In genomic region chr20:4418141-4418540, GRCh38 we compare ENCODE assay signal across 30 cellular contexts.
"Had no signal": no experiment of that assay in that cellular context is flagged by ENCODE, and none has a peak within 500 bp of the region (broad histone marks: within the 10 kb centered on the region; RNA-seq: fewer than 3 reads in every experiment).

No MANE protein-coding gene starts in this region.

- H3K36me3 ChIP-seq: ascending aorta, cardiac muscle cell had no signal

- H3K4me3 ChIP-seq: ascending aorta, cardiac muscle cell had no signal

- H3K9me3 ChIP-seq: ascending aorta had no signal

- H3K4me1 ChIP-seq: ascending aorta had no signal

- DNase-seq: activated B cell treated with CpG ODN at 0.5 μM for 24 hours; activated CD4-positive, alpha-beta memory T cell treated with anti-CD3 and anti-CD28 coated beads for 36 hours; activated CD4-positive, alpha-beta T cell treated with anti-CD3 and anti-CD28 coated beads for 4 hours; activated CD4-positive, alpha-beta T cell treated with anti-CD3 and anti-CD28 coated beads, Interleukin-2, amount 10 ng/mL, durations not matched to agents 24 days and 14 days; activated CD4-positive, alpha-beta T cell treated with anti-CD3 and anti-CD28 coated beads, Interleukin-2, amount 50 U/mL, for 1 hour; activated CD4-positive, alpha-beta T cell treated with anti-CD3 and anti-CD28 coated beads, Interleukin-2, amount 50 U/mL, for 4 hours; activated CD4-positive, CD25-positive, alpha-beta regulatory T cell treated with anti-CD3 and anti-CD28 coated beads, Interleukin-2, amount 50 U/mL, for 72 hours; activated CD8-positive, alpha-beta memory T cell treated with anti-CD3 and anti-CD28 coated beads, Interleukin-2, amount 10 ng/mL, durations not matched to agents 7 days and 5 days; activated CD8-positive, alpha-beta memory T cell treated with anti-CD3 and anti-CD28 coated beads, Interleukin-2, amount 50 U/mL, for 48 hours; activated CD8-positive, alpha-beta T cell treated with anti-CD3 and anti-CD28 coated beads for 36 hours; activated effector memory CD4-positive, alpha-beta T cell treated with Interleukin-2 at 50 U/mL for 16 hours; activated gamma-delta T cell; activated naive CD4-positive, alpha-beta T cell treated with anti-CD3 and anti-CD28 coated beads, Interleukin-2, amount 10 ng/mL, durations not matched to agents 7 days and 5 days; activated naive CD4-positive, alpha-beta T cell treated with Interleukin-2 at 50 U/mL for 16 hours; activated naive CD8-positive, alpha-beta T cell treated with anti-CD3 and anti-CD28 coated beads, Interleukin-2, amount 10 ng/mL, durations not matched to agents 7 days and 5 days; activated naive CD8-positive, alpha-beta T cell treated with anti-CD3 and anti-CD28 coated beads, Interleukin-2, amount 50 U/mL, for 24 hours; activated T-cell treated with anti-CD3 and anti-CD28 coated beads, Interleukin-2, amount 50 U/mL, for 24 hours; activated T-cell treated with anti-CD3 and anti-CD28 coated beads, Interleukin-2, amount 50 U/mL, for 48 hours; amygdala; anterior cingulate cortex; caudate nucleus; cerebellar nuclear complex; T-helper 1 cell; T-helper 2 cell; T-helper 9 cell had no signal

- ATAC-seq: activated CD8-positive, alpha-beta memory T cell treated with anti-CD3 and anti-CD28 coated beads, Interleukin-2, amount 10 ng/mL, durations not matched to agents 7 days and 5 days; activated CD8-positive, alpha-beta T cell treated with anti-CD3 and anti-CD28 coated beads for 36 hours; activated naive CD8-positive, alpha-beta T cell treated with anti-CD3 and anti-CD28 coated beads, Interleukin-2, amount 50 U/mL, for 24 hours had no signal

- H3K27ac ChIP-seq: ascending aorta, cardiac muscle cell, VCaP had no signal

- H3K27me3 ChIP-seq: ascending aorta, cardiac muscle cell had no signal

- FAIRE-seq: bronchial epithelial cell, TTC549 had no signal
